Comparison of ENCODE assay signal across 34 cellular contexts in the genomic region with DNA sequence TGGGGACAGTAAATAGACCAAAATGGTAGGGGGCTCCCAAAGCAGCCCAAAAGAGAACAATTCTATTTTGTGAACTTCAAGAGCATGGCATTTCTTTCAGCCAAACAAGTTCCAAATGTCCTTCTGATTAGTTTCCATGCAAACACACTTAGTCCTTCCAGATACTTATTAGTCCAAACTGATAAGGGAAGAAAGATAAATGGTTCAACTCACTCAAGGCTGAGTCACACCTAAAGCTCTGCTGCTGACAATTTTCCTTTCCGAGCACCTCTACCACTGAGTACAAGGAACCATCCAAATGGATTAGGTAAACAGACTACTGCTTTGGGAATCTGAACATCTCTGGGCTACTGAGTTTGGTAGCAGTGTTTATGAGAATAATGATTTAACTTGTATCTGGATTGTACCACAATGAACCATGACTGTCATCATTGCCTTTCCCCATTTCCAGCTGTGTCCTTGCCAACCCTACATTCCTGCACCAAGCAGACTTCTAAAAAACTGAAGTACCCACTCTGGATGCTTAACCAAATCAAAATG.
A peak's percentile ranks its signal among the peaks of the same experiment; 100 is the strongest.
DNase-seq lines count a peak whose midpoint lies in the region; ATAC-seq, FAIRE-seq and TF ChIP-seq lines count a peak whose summit lies in the region.
"Had no signal": no experiment of that assay in that cellular context is flagged by ENCODE, and none has a peak within 500 bp of the region (broad histone marks: within the 10 kb centered on the region; RNA-seq: fewer than 3 reads in every experiment).

No MANE protein-coding gene starts in this region.

- CTCF ChIA-PET in K562 (lab: Yijun Ruan, JAX; ENCODE audit: low intra/inter-chr PET ratio): no interaction called here

- H3K4me1 ChIP-seq in BE2C: peaks cover 67% of the 10 kb centered on the region
- peaks cover 3 to 25% of the 10 kb centered on the region in 2 experiments; a peak in 4 of 5 replicates for H3K4me1 ChIP-seq in K562 (replicated peaks in 1 of 2; ENCODE audit: control insufficient read depth in 2 of 2, insufficient read depth in 2 of 2, low read length in 2 of 2)
- peaks cover 59% of the 10 kb centered on the region for H3K4me1 ChIP-seq in mesodermal cell (ENCODE audit: control insufficient read depth, insufficient read depth, low read length, poor library complexity, severe bottlenecking)
- H3K4me1 ChIP-seq: testis had no signal

- H3K36me3 Mint-ChIP-seq in activated T-cell treated with anti-CD3 and anti-CD28 coated beads, Interleukin-2, amount 50 U/mL, for 4 hours (ENCODE audit: insufficient read depth): no peaks in the 10 kb centered on the region
- H3K36me3 Mint-ChIP-seq: CD4-positive, alpha-beta memory T cell had no signal

- H3K9me1 ChIP-seq in K562 (ENCODE audit: control insufficient read depth, insufficient read depth, low read length): no peaks in the 10 kb centered on the region

- POLR2A ChIA-PET in K562 (lab: Yijun Ruan, JAX): interaction anchor here (1.0 to 1.4 kb wide), 2 partner anchors 8 to 15 kb away, joined by 3 to 4 read pairs; no protein-coding TSS in a partner anchor

- in situ Hi-C loops in K562 (cut with MboI): no loop called here

- H3K79me2 ChIP-seq in K562 (ENCODE audit: control insufficient read depth, insufficient read depth, low read length): no peaks in the 10 kb centered on the region

- no peak for TF ChIP-seq RAD21 in K562 (CRISPR knock-in tag; conservative IDR thresholded peaks at IDR 0.05 in 1 of 2, IDR thresholded peaks at IDR 0.05 in 1 of 2)

- no peaks in the 10 kb centered on the region for H3K27me3 Mint-ChIP-seq in activated T-cell treated with anti-CD3 and anti-CD28 coated beads, Interleukin-2, amount 50 U/mL, for 4 hours (ENCODE audit: low read depth)

- ATAC-seq in K562 (no peak), GM18870 (IDR thresholded peaks at IDR 0.05; ENCODE audit: unreplicated experiment) (no peak)
- no peak for ATAC-seq in activated T-cell treated with anti-CD3 and anti-CD28 coated beads, Interleukin-2, amount 50 U/mL, for 4 hours
- ATAC-seq: gastrocnemius medialis; GM12878; left colon; stimulated activated naive CD8-positive, alpha-beta T cell treated with anti-CD3 and anti-CD28 coated beads, Interleukin-15, Interleukin-2, amounts not matched to agents 100 U/mL and 50 U/mL, for 24 hours had no signal

- no peak overlapping the region for H3K4me2 ChIP-seq in K562 (ENCODE audit: insufficient read depth, low read length)
- H3K4me2 ChIP-seq: smooth muscle cell had no signal

- H4K20me1 ChIP-seq in K562 (replicated peaks; ENCODE audit: control insufficient read depth, insufficient read depth, low read length): no peaks in the 10 kb centered on the region

- peaks cover 7% of the 10 kb centered on the region for H3K4me1 Mint-ChIP-seq in activated T-cell treated with anti-CD3 and anti-CD28 coated beads, Interleukin-2, amount 50 U/mL, for 4 hours (ENCODE audit: low read depth)

- H2AFZ ChIP-seq in K562 (ENCODE audit: low read depth, low read length): no peak overlapping the region

- WGBS in K562 (ENCODE audit: insufficient coverage, low coverage, missing lambda C conversion rate): 42% methylated on average over 1 of the region's 1 CpG
- 67% methylated on average over 1 of the region's 1 CpG; no CpG with 5 or more reads in 1 of the 2 experiments for WGBS in mesodermal cell (ENCODE audit: insufficient coverage in 2 of 2), 2 experiments

- DNase-seq in BE2C (peak; percentile 28), LoVo (ENCODE audit: low spot score) (peak; percentile 22), K562 (ENCODE audit: extremely low read depth in 1 of 4, low spot score in 3 of 4) (peak in 1 of 4 experiments; percentile 21), NCI-H526 treated with DMSO at 0.1 percent for 48 hours (lab: John Stamatoyannopoulos, UW) (no peak), pons (ENCODE audit: low spot score) (no peak)
- no peak for DNase-seq in activated T-cell treated with anti-CD3 and anti-CD28 coated beads, Interleukin-2, amount 50 U/mL, for 4 hours
- DNase-seq: activated CD4-positive, alpha-beta T cell treated with anti-CD3 and anti-CD28 coated beads, Interleukin-2, amount 50 U/mL, for 4 hours; activated CD4-positive, CD25-positive, alpha-beta regulatory T cell; activated naive CD4-positive, alpha-beta T cell treated with Interleukin-2 at 50 U/mL for 16 hours; AML-193; CD4-positive, alpha-beta memory T cell; DMS 273 treated with DMSO at 0.1 percent for 48 hours; dorsolateral prefrontal cortex; esophagus squamous epithelium; gastrocnemius medialis; H9; left colon; mammary epithelial cell; NCI-H1417 treated with DMSO at 0.1 percent for 48 hours; NCI-H2029 treated with DMSO at 0.1 percent for 48 hours; NCI-H2227 treated with DMSO at 0.1 percent for 48 hours; Peyer's patch; retina; SIG-M5; stimulated activated naive CD8-positive, alpha-beta T cell treated with anti-CD3 and anti-CD28 coated beads, Interleukin-15, Interleukin-2, amounts not matched to agents 100 U/mL and 50 U/mL, for 24 hours; T1000; testis had no signal

- TF ChIP-seq EP300 in K562 (IDR thresholded peaks at IDR 0.05; ENCODE audit: low read length): no peak

- peaks cover 8% of the 10 kb centered on the region for H3K36me3 ChIP-seq in BE2C
- H3K36me3 ChIP-seq in K562 (ENCODE audit: control insufficient read depth, insufficient read depth, low read length): no peaks in the 10 kb centered on the region; the same call in 2 of the 3 replicates
- peaks cover 30% of the 10 kb centered on the region for H3K36me3 ChIP-seq in mesodermal cell (ENCODE audit: control insufficient read depth, insufficient read depth, low read length)

- no TSS peak for BruUV-seq in K562 (replicated peaks; lab: Mats Ljungman, UMichigan)

- no peaks in the 10 kb centered on the region for H3K27me3 ChIP-seq in BE2C
- H3K27me3 ChIP-seq in K562 (ENCODE audit: control insufficient read depth in 2 of 2, insufficient read depth in 2 of 2, low read length in 2 of 2): no peaks in the 10 kb centered on the region
- H3K27me3 ChIP-seq: dorsolateral prefrontal cortex, esophagus squamous epithelium, gastrocnemius medialis, Peyer's patch, testis had no signal

- H3K9me3 ChIP-seq in BE2C (no peaks in the 10 kb centered on the region), K562 (replicated peaks; ENCODE audit: control insufficient read depth, insufficient read depth, low read depth, low read length) (no peaks in the 10 kb centered on the region), mesodermal cell (ENCODE audit: control insufficient read depth, low read length) (no peaks in the 10 kb centered on the region)
- H3K9me3 ChIP-seq: esophagus squamous epithelium, gastrocnemius medialis, Peyer's patch, testis had no signal

- no peak overlapping the region for H3K9ac ChIP-seq in K562 (ENCODE audit: insufficient read depth in 1 of 2, low read depth in 2 of 2, low read length in 2 of 2)

- FAIRE-seq in K562 (lab: Jason Lieb, UNC): peak; percentile 11
- FAIRE-seq: endometrium, GM12878, urothelium cell line had no signal

- no peak overlapping the region for H3K4me3 Mint-ChIP-seq in activated T-cell treated with anti-CD3 and anti-CD28 coated beads, Interleukin-2, amount 50 U/mL, for 4 hours
- H3K4me3 Mint-ChIP-seq: CD4-positive, alpha-beta memory T cell; H9 had no signal

- no peak for TF ChIP-seq POLR2A in K562 (conservative IDR thresholded peaks at IDR 0.05)

- peak overlapping the region; percentile 30; the same call in 1 of the 3 replicates for H3K27ac ChIP-seq in K562 (ENCODE audit: extremely low read depth, low read depth, low read length)
- H3K27ac ChIP-seq in mesodermal cell (ENCODE audit: low read depth, low read length, severe bottlenecking): peak overlapping the region; percentile 48
- H3K27ac ChIP-seq: gastrocnemius medialis, HL-60, testis had no signal

- TF ChIP-seq CTCF in BE2C (IDR thresholded peaks at IDR 0.05; ENCODE audit: low read depth, low read length) (no peak), K562 (IDR thresholded peaks at IDR 0.05 in 2 of 3, conservative IDR thresholded peaks at IDR 0.05 in 1 of 3; ENCODE audit: insufficient read depth in 2 of 3, low read depth in 1 of 3, low read length in 3 of 3) (no peak)

- no peak overlapping the region for H3K4me3 ChIP-seq in BE2C (ENCODE audit: low read depth, low read length)
- no peak overlapping the region for H3K4me3 ChIP-seq in K562
- no peak overlapping the region for H3K4me3 ChIP-seq in mesodermal cell (ENCODE audit: extremely low read depth, insufficient read depth, low read length, poor library complexity, severe bottlenecking)
- H3K4me3 ChIP-seq: dorsolateral prefrontal cortex, esophagus squamous epithelium, gastrocnemius medialis, GM12878, Peyer's patch, smooth muscle cell, testis had no signal

- intact Hi-C loops in K562 (cut with micrococcal nuclease): no loop called here

- H3K9me3 Mint-ChIP-seq in activated T-cell treated with anti-CD3 and anti-CD28 coated beads, Interleukin-2, amount 50 U/mL, for 4 hours: no peaks in the 10 kb centered on the region
- H3K9me3 Mint-ChIP-seq: H9 had no signal

TF ChIP-seq in K562, 482 proteins besides CTCF, POLR2A, EP300 and RAD21 (continues in another document):
- no peak for TF ChIP-seq PRMT5 (CRISPR knock-in tag; IDR thresholded peaks at IDR 0.05)
- peak; percentile 55; the same call in 1 of the 2 replicates for TF ChIP-seq MTA1 (IDR thresholded peaks at IDR 0.05; ENCODE audit: borderline replicate concordance)
- no peak for TF ChIP-seq ZBTB1 (CRISPR knock-in tag; IDR thresholded peaks at IDR 0.05; ENCODE audit: borderline replicate concordance, low read depth)
- TF ChIP-seq DACH1 (IDR thresholded peaks at IDR 0.05; ENCODE audit: partially characterized antibody): peak; percentile 75
- no peak for TF ChIP-seq SETDB1 (IDR thresholded peaks at IDR 0.05; ENCODE audit: low read length)
- no peak for TF ChIP-seq NELFE (IDR thresholded peaks at IDR 0.05; ENCODE audit: insufficient read depth, insufficient read length)
- 0 out of 2 replicates have a peak, but pooled peaks have one; percentile 47 for TF ChIP-seq SMARCC2 (IDR thresholded peaks at IDR 0.05; ENCODE audit: low read depth)
- no peak for TF ChIP-seq HDAC6 (IDR thresholded peaks at IDR 0.05; ENCODE audit: low read depth, low read length)
- TF ChIP-seq, protein P1, sequence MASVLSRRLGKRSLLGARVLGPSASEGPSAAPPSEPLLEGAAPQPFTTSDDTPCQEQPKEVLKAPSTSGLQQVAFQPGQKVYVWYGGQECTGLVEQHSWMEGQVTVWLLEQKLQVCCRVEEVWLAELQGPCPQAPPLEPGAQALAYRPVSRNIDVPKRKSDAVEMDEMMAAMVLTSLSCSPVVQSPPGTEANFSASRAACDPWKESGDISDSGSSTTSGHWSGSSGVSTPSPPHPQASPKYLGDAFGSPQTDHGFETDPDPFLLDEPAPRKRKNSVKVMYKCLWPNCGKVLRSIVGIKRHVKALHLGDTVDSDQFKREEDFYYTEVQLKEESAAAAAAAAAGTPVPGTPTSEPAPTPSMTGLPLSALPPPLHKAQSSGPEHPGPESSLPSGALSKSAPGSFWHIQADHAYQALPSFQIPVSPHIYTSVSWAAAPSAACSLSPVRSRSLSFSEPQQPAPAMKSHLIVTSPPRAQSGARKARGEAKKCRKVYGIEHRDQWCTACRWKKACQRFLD (CRISPR knock-in tag; IDR thresholded peaks at IDR 0.05): 0 out of 2 replicates have a peak, but pooled peaks have one; percentile 26
- peak; percentile 92 for TF ChIP-seq FOSL1 (tag; conservative IDR thresholded peaks at IDR 0.05)
- peak; percentile 56 for TF ChIP-seq NFE2 (IDR thresholded peaks at IDR 0.05; ENCODE audit: low read depth)

Comparison
In these comparisons a context has a peak if more than half of its experiments do, and no peak if none do; other contexts are left out.
1. DNase-seq: peak in BE2C (single experiment) and LoVo (single experiment); none in activated T-cell treated with anti-CD3 and anti-CD28 coated beads, Interleukin-2, amount 50 U/mL, for 4 hours (single experiment), NCI-H526 treated with DMSO at 0.1 percent for 48 hours (single experiment) and pons (single experiment).